ENCODE assay signal across 21 cellular contexts in genomic region chr12:12534975-12535374, GRCh38. TPM values are rescaled to one million over a fixed set of nuclear protein-coding genes. Genes with fewer than 3 reads are reported as not detected.
DNase-seq lines count a peak whose midpoint lies in the region; ATAC-seq, FAIRE-seq and TF ChIP-seq lines count a peak whose summit lies in the region.
"Had no signal": no experiment of that assay in that cellular context is flagged by ENCODE, and none has a peak within 500 bp of the region (broad histone marks: within the 10 kb centered on the region; RNA-seq: fewer than 3 reads in every experiment).

No MANE protein-coding gene starts in this region.

- TF ChIP-seq CTCF in right lobe of liver (IDR thresholded peaks at IDR 0.05) = no peak
- no peak for TF ChIP-seq CTCF in HepG2 (CRISPR knock-in tag; IDR thresholded peaks at IDR 0.05)
- no peak for TF ChIP-seq CTCF in left ventricle myocardium inferior (IDR thresholded peaks at IDR 0.05; ENCODE audit: borderline replicate concordance)
- TF ChIP-seq CTCF in upper lobe of right lung (IDR thresholded peaks at IDR 0.05) = no peak
- TF ChIP-seq CTCF in testis (IDR thresholded peaks at IDR 0.05) = no peak

- peaks cover 20% of the 10 kb centered on the region for H4K20me1 ChIP-seq in HepG2 (ENCODE audit: insufficient read depth, low read length)

- no peak for FAIRE-seq in HepG2 (lab: Jason Lieb, UNC)

- intact Hi-C loops in right lobe of liver (cut with DNase I) (no loop called here), HepG2 (cut with micrococcal nuclease; ENCODE audit: unreplicated experiment) (no loop called here), left ventricle myocardium inferior (cut with micrococcal nuclease) (no loop called here), upper lobe of right lung (cut with DNase I) (no loop called here), testis (cut with DNase I; ENCODE audit: low total_unique reads) (no loop called here)

- DNase-seq in DMS153 treated with DMSO at 0.1 percent for 48 hours (lab: John Stamatoyannopoulos, UW; ENCODE audit: unreplicated experiment) (peak; percentile 24), DMS153 (lab: John Stamatoyannopoulos, UW) (no peak), right lobe of liver (peak in 1 of 3 donors; percentile 19), HepG2 (ENCODE audit: low spot score) (no peak), left ventricle myocardium inferior (peak; percentile 28), upper lobe of right lung (no peak), islet precursor cell (no peak), testis (no peak)
- DNase-seq: activated gamma-delta T cell treated with Interleukin-2 at 50 U/mL for 16 hours; BE2C; brain microvascular endothelial cell; DMS 273 treated with DMSO at 0.1 percent for 48 hours; immature natural killer cell; KBM-7; mammary epithelial cell; naive B cell; RPMI8226; stimulated activated CD4-positive, alpha-beta T cell treated with anti-CD3 and anti-CD28 coated beads, Interleukin-12 subunit alpha, Interleukin-12 subunit beta, amount 100 ng/mL, for 4 hours; transverse colon had no signal

- no TSS peak for BruUV-seq in HepG2 (replicated peaks; lab: Mats Ljungman, UMichigan)

- peaks cover 0 to 6% (median 1%) of the 10 kb centered on the region in 4 donors for H3K36me3 ChIP-seq in right lobe of liver
- peaks cover 2 to 8% of the 10 kb centered on the region in 2 experiments; a peak in 4 of 5 replicates for H3K36me3 ChIP-seq in HepG2 (replicated peaks in 1 of 2; ENCODE audit: control insufficient read depth in 1 of 2, insufficient read depth in 2 of 2, low read length in 2 of 2)
- no peaks in the 10 kb centered on the region for H3K36me3 ChIP-seq in left ventricle myocardium inferior
- H3K36me3 ChIP-seq in upper lobe of right lung = no peaks in the 10 kb centered on the region
- peaks cover 4% of the 10 kb centered on the region for H3K36me3 ChIP-seq in testis (ENCODE audit: low read depth, missing control alignments)
- H3K36me3 ChIP-seq: BE2C, brain microvascular endothelial cell, prostate gland, transverse colon had no signal

- peaks cover 83% of the 10 kb centered on the region for H3K79me2 ChIP-seq in HepG2 (ENCODE audit: insufficient read depth, low read length)

- no peaks in the 10 kb centered on the region for H3K9me3 ChIP-seq in right lobe of liver
- no peaks in the 10 kb centered on the region for H3K9me3 ChIP-seq in HepG2 (ENCODE audit: low read length)
- no peaks in the 10 kb centered on the region for H3K9me3 ChIP-seq in left ventricle myocardium inferior (replicated peaks)
- no peaks in the 10 kb centered on the region for H3K9me3 ChIP-seq in upper lobe of right lung
- no peaks in the 10 kb centered on the region for H3K9me3 ChIP-seq in testis
- H3K9me3 ChIP-seq: BE2C, prostate gland, transverse colon had no signal

- H3K4me1 ChIP-seq in right lobe of liver (peaks cover 0 to 30% (median 0%) of the 10 kb centered on the region in 4 donors), HepG2 (ENCODE audit: insufficient read depth, low read length) (peaks cover 63% of the 10 kb centered on the region), left ventricle myocardium inferior (peaks cover 70% of the 10 kb centered on the region), upper lobe of right lung (peaks cover 12% of the 10 kb centered on the region), testis (peaks cover 20% of the 10 kb centered on the region)

- POLR2A ChIA-PET in HepG2 (lab: Yijun Ruan, JAX) = no interaction called here

- H3K27me3 ChIP-seq in right lobe of liver (no peaks in the 10 kb centered on the region), HepG2 (ENCODE audit: control insufficient read depth in 1 of 2, insufficient read depth in 2 of 2, low read length in 2 of 2) (no peaks in the 10 kb centered on the region), left ventricle myocardium inferior (ENCODE audit: low read depth) (no peaks in the 10 kb centered on the region), upper lobe of right lung (no peaks in the 10 kb centered on the region), testis (no peaks in the 10 kb centered on the region)
- H3K27me3 ChIP-seq: BE2C, brain microvascular endothelial cell, transverse colon had no signal

- no peak overlapping the region for H3K9ac ChIP-seq in HepG2 (ENCODE audit: insufficient read depth, low read depth, low read length)

- TF ChIP-seq POLR2A in right lobe of liver (IDR thresholded peaks at IDR 0.05) = no peak
- no peak for TF ChIP-seq POLR2A in HepG2 (IDR thresholded peaks at IDR 0.05; ENCODE audit: insufficient read depth in 1 of 2, low read depth in 2 of 2, low read length in 2 of 2)
- TF ChIP-seq POLR2A in testis (IDR thresholded peaks at IDR 0.05) = no peak

- H3K27ac ChIP-seq in right lobe of liver (no peak overlapping the region), HepG2 (ENCODE audit: extremely low read length, insufficient read depth, low read length) (no peak overlapping the region), left ventricle myocardium inferior (replicated peaks) (peak overlapping the region; percentile 80), upper lobe of right lung (no peak overlapping the region), testis (no peak overlapping the region)
- H3K27ac ChIP-seq: brain microvascular endothelial cell, prostate gland had no signal

- no peak overlapping the region for H2AFZ ChIP-seq in HepG2 (ENCODE audit: low read length)

- CTCF ChIA-PET in HepG2 (lab: Yijun Ruan, JAX; ENCODE audit: low intra/inter-chr PET ratio, low total read pairs) = no interaction called here

- no peak for TF ChIP-seq RAD21 in HepG2 (CRISPR knock-in tag; IDR thresholded peaks at IDR 0.05)

- WGBS in right lobe of liver (ENCODE audit: insufficient coverage, low coverage, low lambda C conversion rate, missing lambda C conversion rate) = 40% methylated on average over 4 of the region's 4 CpGs
- WGBS in HepG2 (ENCODE audit: low lambda C conversion rate) = 87% methylated on average over 4 of the region's 4 CpGs
- WGBS in testis, 2 donors = 62 to 82% methylated on average over 4 of the region's 4 CpGs

- in situ Hi-C loops in HepG2 (cut with HindIII; ENCODE audit: extremely low pct_ligation_motif_present, low pct_unique_long_range_greater_than_20kb) = no loop called here

- no peak for TF ChIP-seq EP300 in HepG2 (IDR thresholded peaks at IDR 0.05; ENCODE audit: low read depth in 2 of 2, low read length in 2 of 2)
- no peak for TF ChIP-seq EP300 in HepG2 (CRISPR knock-in tag; IDR thresholded peaks at IDR 0.05; ENCODE audit: borderline replicate concordance)

- H3K4me3 ChIP-seq in right lobe of liver (no peak overlapping the region), HepG2 (replicated peaks in 1 of 3; ENCODE audit: insufficient read depth in 1 of 3, low read depth in 2 of 3, low read length in 3 of 3) (no peak overlapping the region), left ventricle myocardium inferior (no peak overlapping the region), upper lobe of right lung (no peak overlapping the region), testis (no peak overlapping the region)
- H3K4me3 ChIP-seq: prostate gland, transverse colon had no signal

- ATAC-seq in right lobe of liver (peak; percentile 46 to 74 (median 60)), HepG2 (no peak), upper lobe of right lung (peak; percentile 78)
- ATAC-seq: esophagus mucosa had no signal

- no peak overlapping the region for H3K4me2 ChIP-seq in HepG2 (ENCODE audit: low read depth, low read length)

TF ChIP-seq in HepG2, 621 proteins besides CTCF, POLR2A, EP300 and RAD21:
- TF ChIP-seq KDM5B (CRISPR knock-in tag; IDR thresholded peaks at IDR 0.05; ENCODE audit: borderline replicate concordance) (no peak), ZNF543 (CRISPR knock-in tag; IDR thresholded peaks at IDR 0.05) (no peak), ZNF432 (CRISPR knock-in tag; IDR thresholded peaks at IDR 0.05; ENCODE audit: borderline replicate concordance) (no peak)
- TF ChIP-seq, protein P1, sequence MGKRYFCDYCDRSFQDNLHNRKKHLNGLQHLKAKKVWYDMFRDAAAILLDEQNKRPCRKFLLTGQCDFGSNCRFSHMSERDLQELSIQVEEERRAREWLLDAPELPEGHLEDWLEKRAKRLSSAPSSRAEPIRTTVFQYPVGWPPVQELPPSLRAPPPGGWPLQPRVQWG (CRISPR knock-in tag; IDR thresholded peaks at IDR 0.05; ENCODE audit: borderline replicate concordance, low read depth) = no peak

RNA-seq across cellular contexts. Expression of gene DUSP16, which starts 27.7 kb away (rescaled TPM):
- total RNA-seq in right lobe of liver = 10 to 100 TPM; 41.9 to 74.2 (median 48.4) TPM
- total RNA-seq in HepG2 (2016; rRNA removed; fragmentation: Illumina TruSeq; extraction: Trizol) = 46.6 and 69.1 TPM in 2 replicates
- 75.4 and 77.4 TPM in 2 replicates for total RNA-seq in HepG2 (2016; cell fraction: cytosol; rRNA removed; fragmentation: Illumina TruSeq; extraction: Trizol; ENCODE audit: low read depth)
- 45.6 and 69.2 TPM in 2 replicates for total RNA-seq in HepG2 (2016; cell fraction: insoluble cytoplasmic fraction; rRNA removed; fragmentation: Illumina TruSeq; extraction: Trizol)
- 44.8 and 48.7 TPM in 2 replicates for total RNA-seq in HepG2 (2016; cell fraction: membrane; rRNA removed; fragmentation: Illumina TruSeq; extraction: Trizol)
- 37.1 and 40.3 TPM in 2 replicates for total RNA-seq in HepG2 (2016; cell fraction: nucleus; rRNA removed; fragmentation: Illumina TruSeq; extraction: Trizol)
- polyA plus RNA-seq in HepG2 (2011; rRNA removed) = 33.8 and 45.7 TPM in 2 replicates
- 38.7 and 54.1 TPM in 2 replicates for polyA plus RNA-seq in HepG2 (2011; cell fraction: cytosol; rRNA removed)
- 18.4 and 20.7 TPM in 2 replicates for polyA plus RNA-seq in HepG2 (2011; cell fraction: nucleus; rRNA removed)
- 38.8 and 40.2 TPM in 2 replicates for polyA plus RNA-seq in HepG2 (2012)
- 2.3 and 2.6 TPM in 2 replicates for polyA plus RNA-seq in HepG2 (2016; cell fraction: cytosol; fragmentation: Illumina TruSeq; extraction: Trizol; ENCODE audit: low read depth)
- polyA plus RNA-seq in HepG2 (2016; cell fraction: insoluble cytoplasmic fraction; fragmentation: Illumina TruSeq; extraction: Trizol; ENCODE audit: low read depth) = 45.8 and 48.8 TPM in 2 replicates
- polyA plus RNA-seq in HepG2 (2016; cell fraction: membrane; fragmentation: Illumina TruSeq; extraction: Trizol; ENCODE audit: low read depth) = 11.5 and 13.5 TPM in 2 replicates
- polyA plus RNA-seq in HepG2 (2016; cell fraction: nucleus; fragmentation: Illumina TruSeq; extraction: Trizol; ENCODE audit: insufficient read depth, low read depth) = 29.0 and 30.6 TPM in 2 replicates
- polyA minus RNA-seq in HepG2 (2011; rRNA and poly(A)+ RNA removed; ENCODE audit: low replicate concordance) = 16.0 and 66.0 TPM in 2 replicates
- polyA minus RNA-seq in HepG2 (2011; cell fraction: cytosol; rRNA and poly(A)+ RNA removed) = 50.3 and 55.0 TPM in 2 replicates
- 53.4 and 59.3 TPM in 2 replicates for polyA minus RNA-seq in HepG2 (2011; cell fraction: nucleus; rRNA and poly(A)+ RNA removed)
- 16.4 TPM for total RNA-seq in left ventricle myocardium inferior
- 50.6 TPM for total RNA-seq in upper lobe of right lung
- 10 to 100 TPM; 42.1 to 48.6 TPM for total RNA-seq in testis
- polyA plus RNA-seq in testis (ENCODE audit: insufficient read depth, low read depth, low replicate concordance) = 22.5 TPM

Comparison
In these comparisons a context has a peak if more than half of its experiments do, and no peak if none do; other contexts are left out.
1. DNase-seq: peak in DMS153 treated with DMSO at 0.1 percent for 48 hours (single experiment) and left ventricle myocardium inferior (single experiment); none in DMS153 (single experiment), HepG2 (single experiment), upper lobe of right lung (single experiment), islet precursor cell (single experiment) and testis (single experiment).